1 cellular context compared by ENCODE assay signal in genomic region chr5:54222336-54222735, GRCh38.
TF ChIP-seq lines count a peak whose summit lies in the region.

No MANE protein-coding gene starts in this region.

TF ChIP-seq in K562, 482 proteins besides CTCF, POLR2A, EP300 and RAD21 (continued from another document):
- TF ChIP-seq PBX2 (CRISPR knock-in tag; IDR thresholded peaks at IDR 0.05; ENCODE audit: low read depth) (no peak), PBX2 (tag; conservative IDR thresholded peaks at IDR 0.05; ENCODE audit: low read depth) (peak; percentile 54)
